ENCODE assay signal across 14 cellular contexts in genomic region chr11:46693597-46694012, GRCh38. TPM values are rescaled to one million over a fixed set of nuclear protein-coding genes. Genes with fewer than 3 reads are reported as not detected.
DNase-seq lines count a peak whose midpoint lies in the region; ATAC-seq and TF ChIP-seq lines count a peak whose summit lies in the region.
"Had no signal": no experiment of that assay in that cellular context is flagged by ENCODE, and none has a peak within 500 bp of the region (broad histone marks: within the 10 kb centered on the region; RNA-seq: fewer than 3 reads in every experiment).

No MANE protein-coding gene starts in this region.

- ATAC-seq in GM19324 (IDR thresholded peaks at IDR 0.05; ENCODE audit: low FRiP score, unreplicated experiment): no peak
- no peak for ATAC-seq in lower lobe of right lung
- ATAC-seq: T-cell had no signal

- no peaks in the 10 kb centered on the region for H3K9me3 ChIP-seq in smooth muscle cell (replicated peaks; ENCODE audit: low read depth)
- no peaks in the 10 kb centered on the region for H3K9me3 ChIP-seq in MG63
- no peaks in the 10 kb centered on the region for H3K9me3 ChIP-seq in lower lobe of right lung

- H3K27me3 ChIP-seq in smooth muscle cell (ENCODE audit: low read depth): no peaks in the 10 kb centered on the region
- no peaks in the 10 kb centered on the region for H3K27me3 ChIP-seq in MG63
- no peaks in the 10 kb centered on the region for H3K27me3 ChIP-seq in lower lobe of right lung (ENCODE audit: low read depth)

- 58% methylated on average over 2 of the region's 2 CpGs for WGBS in smooth muscle cell (ENCODE audit: low lambda C conversion rate)

- intact Hi-C loops in lower lobe of right lung (cut with DNase I): no loop called here

- H3K27ac ChIP-seq in smooth muscle cell (ENCODE audit: low read depth) (peak overlapping the region; percentile 79), lower lobe of right lung (no peak overlapping the region)

- TF ChIP-seq CTCF in foreskin fibroblast (IDR thresholded peaks at IDR 0.05; ENCODE audit: low read depth, low read length) (no peak), smooth muscle cell (IDR thresholded peaks at IDR 0.05; ENCODE audit: borderline replicate concordance, insufficient read depth, poor library complexity, severe bottlenecking) (no peak), lower lobe of right lung (IDR thresholded peaks at IDR 0.05) (no peak)

- H3F3A ChIP-seq in smooth muscle cell (ENCODE audit: low read depth): no peaks in the 10 kb centered on the region

- H3K4me3 ChIP-seq in foreskin fibroblast (ENCODE audit: low read depth in 1 of 2, low read length in 2 of 2): no peak overlapping the region
- no peak overlapping the region for H3K4me3 ChIP-seq in smooth muscle cell
- H3K4me3 ChIP-seq in MG63: no peak overlapping the region
- H3K4me3 ChIP-seq in lower lobe of right lung: no peak overlapping the region

- peak; percentile 64 for DNase-seq in GM04503 (ENCODE audit: low read depth)
- DNase-seq in astrocyte of the hippocampus (ENCODE audit: low read depth, low spot score): peak; percentile 71
- peak; percentile 55 to 71 for DNase-seq in foreskin fibroblast
- DNase-seq in smooth muscle cell (lab: John Stamatoyannopoulos, UW; ENCODE audit: unreplicated experiment): no peak
- no peak for DNase-seq in NCI-H2029 (lab: John Stamatoyannopoulos, UW)
- DNase-seq in MG63: no peak
- DNase-seq in lower lobe of right lung: no peak
- DNase-seq: activated CD4-positive, alpha-beta T cell treated with anti-CD3 and anti-CD28 coated beads, Interleukin-2, amount 10 ng/mL, durations not matched to agents 24 days and 14 days; activated naive CD4-positive, alpha-beta T cell treated with anti-CD3 and anti-CD28 coated beads, Interleukin-2, amount 10 ng/mL, durations not matched to agents 7 days and 5 days; CD4-positive, alpha-beta memory T cell; NCI-H1930; T-cell had no signal

- H3K36me3 ChIP-seq in smooth muscle cell (ENCODE audit: low read depth) (no peaks in the 10 kb centered on the region), MG63 (peaks cover 18% of the 10 kb centered on the region), lower lobe of right lung (peaks cover 78% of the 10 kb centered on the region)

- H2AFZ ChIP-seq in smooth muscle cell (ENCODE audit: low read depth): no peak overlapping the region

- peaks cover 14% of the 10 kb centered on the region for H4K20me1 ChIP-seq in smooth muscle cell (ENCODE audit: low read depth)

- peaks cover 13% of the 10 kb centered on the region for H3K79me2 ChIP-seq in smooth muscle cell (ENCODE audit: low read depth)

- H3K9ac ChIP-seq in smooth muscle cell (ENCODE audit: low read depth): peak overlapping the region; percentile 38

- no peak overlapping the region for H3K4me2 ChIP-seq in smooth muscle cell

- H3K4me1 ChIP-seq in smooth muscle cell (ENCODE audit: low read depth): no peaks in the 10 kb centered on the region
- peaks cover 28% of the 10 kb centered on the region for H3K4me1 ChIP-seq in lower lobe of right lung

RNA-seq across cellular contexts. Expression of gene ARHGAP1, which starts 6.8 kb away (rescaled TPM):
- total RNA-seq in smooth muscle cell (31.0 and 40.9 TPM in 2 replicates), lower lobe of right lung (67.4 TPM)
- 92.8 and 98.4 TPM in 2 replicates for polyA plus RNA-seq in smooth muscle cell
- total RNA-seq in MG63 (2014; rRNA removed; shearing (Covaris generic); ENCODE audit: low replicate concordance): 2.6 and 6.3 TPM in 2 replicates

RNA-seq across cellular contexts. Expression of gene ZNF408, which starts 7.2 kb away (rescaled TPM):
- total RNA-seq in smooth muscle cell (6.2 and 13.3 TPM in 2 replicates), lower lobe of right lung (8.6 TPM)
- 15.8 and 24.1 TPM in 2 replicates for polyA plus RNA-seq in smooth muscle cell
- total RNA-seq in MG63 (2014; rRNA removed; shearing (Covaris generic); ENCODE audit: low replicate concordance): 8.0 and 16.1 TPM in 2 replicates

RNA-seq across cellular contexts. Expression of gene F2, which starts 25.4 kb away (rescaled TPM):
- total RNA-seq in smooth muscle cell: 0.27 TPM in 1 of 2 replicates, not detected in the other
- polyA plus RNA-seq in smooth muscle cell: 0.21 TPM in 1 of 2 replicates, not detected in the other
- total RNA-seq in MG63 (2014; rRNA removed; shearing (Covaris generic); ENCODE audit: low replicate concordance): 0.46 TPM in 1 of 2 replicates, not detected in the other
- total RNA-seq in lower lobe of right lung: not detected
- total RNA-seq: CD4-positive, alpha-beta memory T cell had no signal
- polyA plus RNA-seq: CD4-positive, alpha-beta memory T cell; IgD-negative memory B cell had no signal

Comparison
In these comparisons a context has a peak if more than half of its experiments do, and no peak if none do; other contexts are left out.
1. DNase-seq: peak in GM04503 (single experiment), astrocyte of the hippocampus (single experiment) and foreskin fibroblast (2 of 2); none in smooth muscle cell (single experiment), NCI-H2029 (single experiment), MG63 (single experiment) and lower lobe of right lung (single experiment).